1 cellular context compared by ENCODE assay signal in the genomic region with DNA sequence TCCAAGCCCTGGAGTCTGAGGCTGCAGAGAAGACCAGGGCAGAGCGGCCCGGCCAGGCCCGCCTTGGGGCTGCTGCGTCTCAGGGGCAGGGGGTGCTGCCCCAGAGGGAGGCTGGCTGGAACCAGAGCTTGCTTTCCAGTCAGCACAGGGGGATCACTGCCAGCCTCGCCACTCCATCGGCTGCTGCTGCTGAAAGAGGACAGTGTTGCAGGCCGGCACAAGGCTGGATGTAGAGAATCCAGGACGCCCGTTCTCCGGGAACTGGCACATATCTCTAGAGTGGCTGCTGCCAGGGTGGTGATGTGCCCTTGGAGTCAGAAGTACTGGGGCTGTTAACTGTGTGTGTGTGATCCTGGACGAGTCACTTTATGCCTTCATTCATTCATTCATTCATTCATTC.
A peak's percentile ranks its signal among the peaks of the same experiment; 100 is the strongest.
TF ChIP-seq lines count a peak whose summit lies in the region.

No MANE protein-coding gene starts in this region.

TF ChIP-seq in HepG2, 621 proteins besides CTCF, POLR2A, EP300 and RAD21 (continued from another document):
- TF ChIP-seq, protein P1, sequence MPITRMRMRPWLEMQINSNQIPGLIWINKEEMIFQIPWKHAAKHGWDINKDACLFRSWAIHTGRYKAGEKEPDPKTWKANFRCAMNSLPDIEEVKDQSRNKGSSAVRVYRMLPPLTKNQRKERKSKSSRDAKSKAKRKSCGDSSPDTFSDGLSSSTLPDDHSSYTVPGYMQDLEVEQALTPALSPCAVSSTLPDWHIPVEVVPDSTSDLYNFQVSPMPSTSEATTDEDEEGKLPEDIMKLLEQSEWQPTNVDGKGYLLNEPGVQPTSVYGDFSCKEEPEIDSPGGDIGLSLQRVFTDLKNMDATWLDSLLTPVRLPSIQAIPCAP (CRISPR knock-in tag; IDR thresholded peaks at IDR 0.05; ENCODE audit: low read depth): no peak
- TF ChIP-seq, protein P2, sequence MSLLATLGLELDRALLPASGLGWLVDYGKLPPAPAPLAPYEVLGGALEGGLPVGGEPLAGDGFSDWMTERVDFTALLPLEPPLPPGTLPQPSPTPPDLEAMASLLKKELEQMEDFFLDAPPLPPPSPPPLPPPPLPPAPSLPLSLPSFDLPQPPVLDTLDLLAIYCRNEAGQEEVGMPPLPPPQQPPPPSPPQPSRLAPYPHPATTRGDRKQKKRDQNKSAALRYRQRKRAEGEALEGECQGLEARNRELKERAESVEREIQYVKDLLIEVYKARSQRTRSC (CRISPR knock-in tag; IDR thresholded peaks at IDR 0.05; ENCODE audit: low read depth): no peak
- peak; percentile 64; the same call in 1 of the 2 replicates for TF ChIP-seq REL (CRISPR knock-in tag; conservative IDR thresholded peaks at IDR 0.05)
- TF ChIP-seq ZNF235 (CRISPR knock-in tag; IDR thresholded peaks at IDR 0.05; ENCODE audit: borderline replicate concordance): no peak
- TF ChIP-seq THYN1 (CRISPR knock-in tag; IDR thresholded peaks at IDR 0.05; ENCODE audit: borderline replicate concordance, low read depth): no peak
- TF ChIP-seq, protein P3, sequence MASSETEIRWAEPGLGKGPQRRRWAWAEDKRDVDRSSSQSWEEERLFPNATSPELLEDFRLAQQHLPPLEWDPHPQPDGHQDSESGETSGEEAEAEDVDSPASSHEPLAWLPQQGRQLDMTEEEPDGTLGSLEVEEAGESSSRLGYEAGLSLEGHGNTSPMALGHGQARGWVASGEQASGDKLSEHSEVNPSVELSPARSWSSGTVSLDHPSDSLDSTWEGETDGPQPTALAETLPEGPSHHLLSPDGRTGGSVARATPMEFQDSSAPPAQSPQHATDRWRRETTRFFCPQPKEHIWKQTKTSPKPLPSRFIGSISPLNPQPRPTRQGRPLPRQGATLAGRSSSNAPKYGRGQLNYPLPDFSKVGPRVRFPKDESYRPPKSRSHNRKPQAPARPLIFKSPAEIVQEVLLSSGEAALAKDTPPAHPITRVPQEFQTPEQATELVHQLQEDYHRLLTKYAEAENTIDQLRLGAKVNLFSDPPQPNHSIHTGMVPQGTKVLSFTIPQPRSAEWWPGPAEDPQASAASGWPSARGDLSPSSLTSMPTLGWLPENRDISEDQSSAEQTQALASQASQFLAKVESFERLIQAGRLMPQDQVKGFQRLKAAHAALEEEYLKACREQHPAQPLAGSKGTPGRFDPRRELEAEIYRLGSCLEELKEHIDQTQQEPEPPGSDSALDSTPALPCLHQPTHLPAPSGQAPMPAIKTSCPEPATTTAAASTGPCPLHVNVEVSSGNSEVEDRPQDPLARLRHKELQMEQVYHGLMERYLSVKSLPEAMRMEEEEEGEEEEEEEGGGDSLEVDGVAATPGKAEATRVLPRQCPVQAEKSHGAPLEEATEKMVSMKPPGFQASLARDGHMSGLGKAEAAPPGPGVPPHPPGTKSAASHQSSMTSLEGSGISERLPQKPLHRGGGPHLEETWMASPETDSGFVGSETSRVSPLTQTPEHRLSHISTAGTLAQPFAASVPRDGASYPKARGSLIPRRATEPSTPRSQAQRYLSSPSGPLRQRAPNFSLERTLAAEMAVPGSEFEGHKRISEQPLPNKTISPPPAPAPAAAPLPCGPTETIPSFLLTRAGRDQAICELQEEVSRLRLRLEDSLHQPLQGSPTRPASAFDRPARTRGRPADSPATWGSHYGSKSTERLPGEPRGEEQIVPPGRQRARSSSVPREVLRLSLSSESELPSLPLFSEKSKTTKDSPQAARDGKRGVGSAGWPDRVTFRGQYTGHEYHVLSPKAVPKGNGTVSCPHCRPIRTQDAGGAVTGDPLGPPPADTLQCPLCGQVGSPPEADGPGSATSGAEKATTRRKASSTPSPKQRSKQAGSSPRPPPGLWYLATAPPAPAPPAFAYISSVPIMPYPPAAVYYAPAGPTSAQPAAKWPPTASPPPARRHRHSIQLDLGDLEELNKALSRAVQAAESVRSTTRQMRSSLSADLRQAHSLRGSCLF (CRISPR knock-in tag; IDR thresholded peaks at IDR 0.05; ENCODE audit: borderline replicate concordance): no peak
- TF ChIP-seq KAT7 (CRISPR knock-in tag; IDR thresholded peaks at IDR 0.05; ENCODE audit: borderline replicate concordance): no peak
- TF ChIP-seq IRF9 (CRISPR knock-in tag; IDR thresholded peaks at IDR 0.05; ENCODE audit: borderline replicate concordance): 0 out of 2 replicates have a peak, but pooled peaks have one; percentile 18
- TF ChIP-seq ZNF501 (CRISPR knock-in tag; IDR thresholded peaks at IDR 0.05): peak; percentile 31; the same call in 1 of the 2 replicates
- TF ChIP-seq ZNF280B (CRISPR knock-in tag; IDR thresholded peaks at IDR 0.05; ENCODE audit: borderline replicate concordance): 0 out of 2 replicates have a peak, but pooled peaks have one; percentile 24
- TF ChIP-seq RFX5 (IDR thresholded peaks at IDR 0.05; ENCODE audit: low read depth, low read length): no peak
- TF ChIP-seq ZNF24 (IDR thresholded peaks at IDR 0.05): peak; percentile 61; the same call in 1 of the 2 replicates
- no peak for TF ChIP-seq TRIM24 (CRISPR knock-in tag; IDR thresholded peaks at IDR 0.05)
- TF ChIP-seq ZNF782 (CRISPR knock-in tag; IDR thresholded peaks at IDR 0.05; ENCODE audit: borderline replicate concordance): no peak
